Comparison of ENCODE assay signal across 8 cellular contexts in genomic region chr6:166381381-166381732, GRCh38. TPM values are rescaled to one million over a fixed set of nuclear protein-coding genes. Genes with fewer than 3 reads are reported as not detected.
A peak's percentile ranks its signal among the peaks of the same experiment; 100 is the strongest.
DNase-seq lines count a peak whose midpoint lies in the region; ATAC-seq and TF ChIP-seq lines count a peak whose summit lies in the region.

No MANE protein-coding gene starts in this region.

- whole genome bisulfite sequencing in stomach, 5 donors: 13 to 30% (median 24%) methylated on average over 6 of the region's 6 CpGs

- H3K27me3 ChIP-seq in stomach: no peaks in the 10 kb centered on the region

- H3K4me3 ChIP-seq in WI38 (ENCODE audit: low read depth, low read length): peak overlapping the region; percentile 79
- peak overlapping the region; percentile 67 for H3K4me3 ChIP-seq in iPS-11a (ENCODE audit: low read depth, low read length)
- peak overlapping the region; percentile 76 to 96 (median 88) for H3K4me3 ChIP-seq in stomach

- H3K4me1 ChIP-seq in stomach: peaks cover 15 to 43% (median 39%) of the 10 kb centered on the region in 4 donors

- ATAC-seq in GM21576 (IDR thresholded peaks at IDR 0.05; ENCODE audit: unreplicated experiment): no peak

- no peak for TF ChIP-seq EP300 in stomach (IDR thresholded peaks at IDR 0.05)

- H3K9me3 ChIP-seq in stomach: no peaks in the 10 kb centered on the region

- TF ChIP-seq CTCF in WI38 (IDR thresholded peaks at IDR 0.05; ENCODE audit: low read depth, low read length): no peak
- no peak for TF ChIP-seq CTCF in stomach (IDR thresholded peaks at IDR 0.05)

- no peaks in the 10 kb centered on the region for H3K36me3 ChIP-seq in stomach

- DNase-seq in NCI-H748 treated with DMSO at 0.1 percent for 48 hours (lab: John Stamatoyannopoulos, UW) (peak; percentile 38), NCI-H748 (lab: John Stamatoyannopoulos, UW; ENCODE audit: unreplicated experiment) (no peak), stomach (no peak), NCI-H2171 treated with DMSO at 0.1 percent for 48 hours (lab: John Stamatoyannopoulos, UW) (no peak)
- DNase-seq in stimulated activated CD4-positive, alpha-beta T cell treated with anti-CD3 and anti-CD28 coated beads, Interleukin-12 subunit alpha, Interleukin-12 subunit beta, amount 100 ng/mL, for 4 hours: no peak

- peak overlapping the region in 4 of 5 donors; percentile 93 to 98 (median 97) for H3K27ac ChIP-seq in stomach

- TF ChIP-seq POLR2A in stomach (IDR thresholded peaks at IDR 0.05): no peak

- intact Hi-C loops in stomach (cut with DNase I; ENCODE audit: low total_unique reads): no loop called here

RNA-seq across cellular contexts. Expression of gene MPC1, which starts 1.4 kb away (rescaled TPM):
- total RNA-seq in stomach: 100 to 1,000 TPM in 1 of 5 donors, 10 to 100 TPM in 4; 48.4 to 120 (median 88.1) TPM
- polyA plus RNA-seq in stomach: 100 to 1,000 TPM in 2 of 3 donors, 10 to 100 TPM in 1; 64.7 to 188 (median 155) TPM

RNA-seq across cellular contexts. Expression of gene SFT2D1, which starts 39.0 kb away (rescaled TPM):
- 10 to 100 TPM in 3 of 5 donors, 1 to 10 TPM in 2; 4.7 to 96.8 (median 44.6) TPM for total RNA-seq in stomach
- 10 to 100 TPM; 37.7 to 59.3 (median 44.4) TPM for polyA plus RNA-seq in stomach
